In genomic region chr4:128241981-128242380, GRCh38 we compare ENCODE assay signal across 28 cellular contexts. TPM values are rescaled to one million over a fixed set of nuclear protein-coding genes. Genes with fewer than 3 reads are reported as not detected.
DNase-seq lines count a peak whose midpoint lies in the region; FAIRE-seq and TF ChIP-seq lines count a peak whose summit lies in the region.
"Had no signal": no experiment of that assay in that cellular context is flagged by ENCODE, and none has a peak within 500 bp of the region (broad histone marks: within the 10 kb centered on the region; RNA-seq: fewer than 3 reads in every experiment).

No MANE protein-coding gene starts in this region.

- no peaks in the 10 kb centered on the region for H3K27me3 ChIP-seq in SJCRH30
- no peaks in the 10 kb centered on the region for H3K27me3 ChIP-seq in neural progenitor cell
- H3K27me3 ChIP-seq: dorsolateral prefrontal cortex, stomach, tibial artery had no signal

- no peak for TF ChIP-seq POLR2A in GM12892 (IDR thresholded peaks at IDR 0.05; ENCODE audit: low read depth, low read length)

- no peak overlapping the region for H2AFZ ChIP-seq in neural progenitor cell (replicated peaks)

- CTCF ChIA-PET in HEK293T (lab: Yijun Ruan, JAX), result no interaction called here

- H3K9me3 Mint-ChIP-seq in osteocyte (ENCODE audit: unreplicated experiment) (peaks cover 15% of the 10 kb centered on the region), neural progenitor cell (peaks cover 15% of the 10 kb centered on the region)
- H3K9me3 Mint-ChIP-seq in activated CD4-positive, alpha-beta T cell treated with anti-CD3 and anti-CD28 coated beads, Interleukin-2, amount 10 ng/mL, durations not matched to agents 24 days and 14 days, result peaks cover 4% of the 10 kb centered on the region
- H3K9me3 Mint-ChIP-seq: activated T-cell treated with anti-CD3 and anti-CD28 coated beads, Interleukin-2, amount 50 U/mL, for 4 hours; CD8-positive, alpha-beta memory T cell had no signal

- H3K4me3 Mint-ChIP-seq in osteocyte (ENCODE audit: unreplicated experiment) (peak overlapping the region; percentile 26), neural progenitor cell (no peak overlapping the region)
- no peak overlapping the region for H3K4me3 Mint-ChIP-seq in activated CD4-positive, alpha-beta T cell treated with anti-CD3 and anti-CD28 coated beads, Interleukin-2, amount 10 ng/mL, durations not matched to agents 24 days and 14 days
- H3K4me3 Mint-ChIP-seq: activated T-cell treated with anti-CD3 and anti-CD28 coated beads, Interleukin-2, amount 50 U/mL, for 4 hours; CD8-positive, alpha-beta memory T cell; immature natural killer cell; memory B cell; neural crest cell had no signal

- no peak for DNase-seq in GM12892 (ENCODE audit: insufficient read length)
- no peak for DNase-seq in SJCRH30
- DNase-seq in epithelial cell of prostate (ENCODE audit: low read depth, low spot score), result no peak
- DNase-seq in osteocyte (ENCODE audit: extremely low spot score, unreplicated experiment), result no peak
- no peak for DNase-seq in activated CD4-positive, alpha-beta T cell treated with anti-CD3 and anti-CD28 coated beads, Interleukin-2, amount 10 ng/mL, durations not matched to agents 24 days and 14 days
- no peak for DNase-seq in HEK293T (ENCODE audit: extremely low spot score)
- no peak for DNase-seq in neural progenitor cell (ENCODE audit: low spot score)
- DNase-seq in NCI-H69 (lab: John Stamatoyannopoulos, UW), result no peak
- DNase-seq: activated CD4-positive, alpha-beta T cell treated with anti-CD3 and anti-CD28 coated beads for 48 hours; activated T-cell treated with anti-CD3 and anti-CD28 coated beads, Interleukin-2, amount 50 U/mL, for 4 hours; CD8-positive, alpha-beta memory T cell; immature natural killer cell; left colon; NCI-H1417 treated with DMSO at 0.1 percent for 48 hours; NCI-H2081; NCI-H526; posterior cingulate gyrus; right cardiac atrium; SIG-M5; stimulated activated CD4-positive, alpha-beta T cell treated with anti-CD3 and anti-CD28 coated beads, Interleukin-4, amount 100 ng/mL, for 1 hour; stomach; T-helper 1 cell; tibial artery had no signal

- H3K4me1 ChIP-seq in SJCRH30 (peaks cover 11% of the 10 kb centered on the region), neural progenitor cell (no peaks in the 10 kb centered on the region)
- H3K4me1 ChIP-seq: stomach, tibial artery had no signal

- H3K4me3 ChIP-seq in SJCRH30, result no peak overlapping the region
- H3K4me3 ChIP-seq in neural progenitor cell, result no peak overlapping the region
- H3K4me3 ChIP-seq: dorsolateral prefrontal cortex, stomach, tibial artery had no signal

- peak overlapping the region; percentile 43; the same call in 1 of the 2 replicates for H3K27ac ChIP-seq in SJCRH30
- H3K27ac ChIP-seq in epithelial cell of prostate, result peak overlapping the region; percentile 84
- H3K27ac ChIP-seq in neural progenitor cell, result no peak overlapping the region
- H3K27ac ChIP-seq: HL-60, stomach, tibial artery had no signal

- FAIRE-seq in GM12892 (lab: Jason Lieb, UNC), result peak; percentile 33
- FAIRE-seq: endometrium had no signal

- H3K9me3 ChIP-seq in SJCRH30 (replicated peaks) (no peaks in the 10 kb centered on the region), neural progenitor cell (ENCODE audit: low read depth) (no peaks in the 10 kb centered on the region)
- H3K9me3 ChIP-seq: stomach, tibial artery had no signal

- H3K4me1 Mint-ChIP-seq in osteocyte (ENCODE audit: unreplicated experiment) (peaks cover 31% of the 10 kb centered on the region), neural progenitor cell (no peaks in the 10 kb centered on the region)
- H3K4me1 Mint-ChIP-seq in activated CD4-positive, alpha-beta T cell treated with anti-CD3 and anti-CD28 coated beads, Interleukin-2, amount 10 ng/mL, durations not matched to agents 24 days and 14 days, result no peaks in the 10 kb centered on the region
- H3K4me1 Mint-ChIP-seq: CD8-positive, alpha-beta memory T cell; immature natural killer cell; memory B cell had no signal

- no peaks in the 10 kb centered on the region for H3K36me3 ChIP-seq in SJCRH30
- H3K36me3 ChIP-seq in neural progenitor cell, result no peaks in the 10 kb centered on the region
- H3K36me3 ChIP-seq: stomach, tibial artery had no signal

- H3K27me3 Mint-ChIP-seq in osteocyte (ENCODE audit: unreplicated experiment), result no peaks in the 10 kb centered on the region
- peaks cover 2% of the 10 kb centered on the region for H3K27me3 Mint-ChIP-seq in activated CD4-positive, alpha-beta T cell treated with anti-CD3 and anti-CD28 coated beads, Interleukin-2, amount 10 ng/mL, durations not matched to agents 24 days and 14 days
- H3K27me3 Mint-ChIP-seq in neural progenitor cell (ENCODE audit: insufficient read depth, low read depth), result peaks cover 5% of the 10 kb centered on the region

- H4K20me1 ChIP-seq in neural progenitor cell (ENCODE audit: low read depth), result no peaks in the 10 kb centered on the region

- peaks cover 9% of the 10 kb centered on the region for H3K36me3 Mint-ChIP-seq in osteocyte (ENCODE audit: unreplicated experiment)
- no peaks in the 10 kb centered on the region for H3K36me3 Mint-ChIP-seq in activated CD4-positive, alpha-beta T cell treated with anti-CD3 and anti-CD28 coated beads, Interleukin-2, amount 10 ng/mL, durations not matched to agents 24 days and 14 days (ENCODE audit: low read depth)
- H3K36me3 Mint-ChIP-seq in neural progenitor cell, result no peaks in the 10 kb centered on the region
- H3K36me3 Mint-ChIP-seq: CD8-positive, alpha-beta memory T cell; immature natural killer cell; memory B cell had no signal

- intact Hi-C loops in activated CD4-positive, alpha-beta T cell treated with anti-CD3 and anti-CD28 coated beads, Interleukin-2, amount 10 ng/mL, durations not matched to agents 24 days and 14 days (cut with micrococcal nuclease), result no loop called here

- no peaks in the 10 kb centered on the region for H3F3A ChIP-seq in neural progenitor cell (ENCODE audit: low read depth)

- POLR2A ChIA-PET in HEK293T (lab: Yijun Ruan, JAX), result no interaction called here

- no peak overlapping the region for H3K4me2 ChIP-seq in neural progenitor cell

- no peak overlapping the region for H3K9ac ChIP-seq in neural progenitor cell

- H3K79me2 ChIP-seq in neural progenitor cell (ENCODE audit: low read depth), result no peaks in the 10 kb centered on the region

- H3K27ac Mint-ChIP-seq in osteocyte (ENCODE audit: unreplicated experiment) (peak overlapping the region; percentile 97), neural progenitor cell (no peak overlapping the region)
- no peak overlapping the region for H3K27ac Mint-ChIP-seq in activated CD4-positive, alpha-beta T cell treated with anti-CD3 and anti-CD28 coated beads, Interleukin-2, amount 10 ng/mL, durations not matched to agents 24 days and 14 days
- H3K27ac Mint-ChIP-seq: memory B cell had no signal

- no peak for TF ChIP-seq CTCF in osteocyte (IDR thresholded peaks at IDR 0.05)
- TF ChIP-seq CTCF in neural progenitor cell (IDR thresholded peaks at IDR 0.05), result no peak

TF ChIP-seq in HEK293T, 16 proteins besides CTCF, POLR2A, EP300 and RAD21:
- TF ChIP-seq ZNF384 (IDR thresholded peaks at IDR 0.05) (no peak), LEF1 (IDR thresholded peaks at IDR 0.05; ENCODE audit: borderline replicate concordance) (no peak), L3MBTL2 (conservative IDR thresholded peaks at IDR 0.05) (no peak), HDGF (IDR thresholded peaks at IDR 0.05; ENCODE audit: borderline replicate concordance) (no peak), NFRKB (IDR thresholded peaks at IDR 0.05) (no peak), SUZ12 (IDR thresholded peaks at IDR 0.05) (no peak), BHLHE40 (IDR thresholded peaks at IDR 0.05; ENCODE audit: borderline replicate concordance) (no peak), CTBP1 (IDR thresholded peaks at IDR 0.05; ENCODE audit: borderline replicate concordance) (no peak), ARNT (IDR thresholded peaks at IDR 0.05) (no peak), FOXM1 (IDR thresholded peaks at IDR 0.05; ENCODE audit: borderline replicate concordance) (no peak), FOXK2 (IDR thresholded peaks at IDR 0.05) (no peak), SP1 (IDR thresholded peaks at IDR 0.05) (no peak), ELF4 (IDR thresholded peaks at IDR 0.05) (no peak)
TF ChIP-seq in HEK293T: peak in this region for 0.

RNA-seq across cellular contexts. Expression of gene PGRMC2, which starts 45.6 kb away (rescaled TPM):
- 28.0 TPM for polyA plus RNA-seq in GM12892 (2012; ENCODE audit: missing spikeins)
- total RNA-seq in SJCRH30 (2014; rRNA removed; shearing (Covaris generic)), result 17.9 and 20.2 TPM in 2 replicates
- total RNA-seq in osteocyte (79.2 and 88.9 TPM in 2 replicates), neural progenitor cell (ENCODE audit: low replicate concordance) (29.3 and 58.8 TPM in 2 replicates)
- 44.7 and 48.4 TPM in 2 replicates for total RNA-seq in activated CD4-positive, alpha-beta T cell treated with anti-CD3 and anti-CD28 coated beads, Interleukin-2, amount 10 ng/mL, durations not matched to agents 24 days and 14 days
